8 cellular contexts compared by ENCODE assay signal in the genomic region with DNA sequence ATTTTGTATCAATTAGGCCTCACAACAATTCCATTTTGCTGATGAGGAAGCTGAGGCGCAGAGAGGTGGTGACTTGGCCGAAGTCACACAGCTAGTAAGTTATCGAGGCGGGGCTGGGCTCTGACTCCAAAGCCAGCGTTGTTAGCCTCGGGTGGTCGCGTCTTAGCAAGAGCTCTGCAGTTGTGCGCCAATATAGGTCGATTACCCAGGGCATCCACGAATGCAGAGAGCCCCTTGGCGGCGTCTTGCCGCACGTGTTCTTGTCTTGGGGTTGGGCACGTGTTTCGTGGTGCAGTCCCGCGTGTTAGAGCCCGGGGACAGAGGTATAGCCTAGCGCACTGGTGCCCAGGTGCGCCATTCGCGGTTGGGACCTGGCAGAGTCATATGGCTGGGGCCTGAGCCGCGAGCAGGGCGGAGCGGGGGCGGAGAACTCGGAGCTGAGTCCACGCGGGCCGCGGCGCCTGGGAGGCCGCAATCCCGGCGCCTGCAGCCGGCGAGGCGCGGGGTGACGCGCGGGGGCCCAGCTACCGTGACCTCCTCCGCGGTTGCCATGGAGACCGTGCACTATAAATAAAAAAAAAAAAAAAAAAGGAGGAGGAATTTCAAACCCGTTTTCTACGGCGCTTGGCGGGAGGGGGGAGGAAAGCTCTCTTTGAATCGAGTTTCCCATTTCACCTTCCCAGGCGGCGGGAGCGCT.
A peak's percentile ranks its signal among the peaks of the same experiment; 100 is the strongest.
DNase-seq lines count a peak whose midpoint lies in the region; ATAC-seq and TF ChIP-seq lines count a peak whose summit lies in the region.

No MANE protein-coding gene starts in this region.

- H3K27me3 ChIP-seq in kidney epithelial cell (ENCODE audit: control insufficient read depth, insufficient read depth, low read length) = no peaks in the 10 kb centered on the region

- TF ChIP-seq CTCF in kidney epithelial cell (IDR thresholded peaks at IDR 0.05; ENCODE audit: insufficient read depth, low read length, poor library complexity, severe bottlenecking) = no peak

- H3K4me3 ChIP-seq in kidney epithelial cell (ENCODE audit: low read depth, low read length) = peak overlapping the region; percentile 35

- H3K36me3 ChIP-seq in kidney epithelial cell (ENCODE audit: control insufficient read depth, insufficient read depth, low read length) = no peaks in the 10 kb centered on the region

- H3K27ac ChIP-seq in caudate nucleus (ENCODE audit: low read depth, low read length) = peak overlapping the region; percentile 85

- peak; percentile 80 for DNase-seq in EH (ENCODE audit: low read depth)
- DNase-seq in HuH-7.5 (ENCODE audit: low spot score) = peak; percentile 70
- DNase-seq in UCSD-AML1 (lab: John Stamatoyannopoulos, UW; ENCODE audit: unreplicated experiment) = peak; percentile 71
- peak in 41 of 61 donors; percentile 33 to 84 (median 59) for DNase-seq in caudate nucleus (lab: John Stamatoyannopoulos, UW)
- DNase-seq in kidney epithelial cell (ENCODE audit: low read depth) = no peak
- peak; percentile 20 to 36 for DNase-seq in stimulated activated CD4-positive, alpha-beta T cell treated with anti-CD3 and anti-CD28 coated beads, Interleukin-2, amount 100 ng/mL, for 48 hours
- no peak for DNase-seq in NOMO-1 treated with DMSO at 0.1 percent for 48 hours (lab: John Stamatoyannopoulos, UW; ENCODE audit: unreplicated experiment)

- ATAC-seq in GM18858 (IDR thresholded peaks at IDR 0.05; ENCODE audit: unreplicated experiment) = no peak

Comparison
In these comparisons a context has a peak if more than half of its experiments do, and no peak if none do; other contexts are left out.
1. DNase-seq: peak in EH (single experiment), HuH-7.5 (single experiment), UCSD-AML1 (single experiment), caudate nucleus (41 of 61) and stimulated activated CD4-positive, alpha-beta T cell treated with anti-CD3 and anti-CD28 coated beads, Interleukin-2, amount 100 ng/mL, for 48 hours (2 of 2); none in kidney epithelial cell (single experiment) and NOMO-1 treated with DMSO at 0.1 percent for 48 hours (single experiment).